32 cellular contexts compared by ENCODE assay signal in genomic region chr9:15317836-15318235, GRCh38. TPM values are rescaled to one million over a fixed set of nuclear protein-coding genes. Genes with fewer than 3 reads are reported as not detected.
DNase-seq lines count a peak whose midpoint lies in the region; ATAC-seq and TF ChIP-seq lines count a peak whose summit lies in the region.
"Had no signal": no experiment of that assay in that cellular context is flagged by ENCODE, and none has a peak within 500 bp of the region (broad histone marks: within the 10 kb centered on the region; RNA-seq: fewer than 3 reads in every experiment).

No MANE protein-coding gene starts in this region.

- H3K4me3 ChIP-seq in AG10803 (ENCODE audit: low read length) = no peak overlapping the region
- H3K4me3 ChIP-seq in GM23338 = no peak overlapping the region
- no peak overlapping the region for H3K4me3 ChIP-seq in fibroblast of mammary gland (ENCODE audit: control insufficient read depth, low read depth, low read length)
- H3K4me3 ChIP-seq: ascending aorta, esophagus muscularis mucosa, suprapubic skin, upper lobe of right lung had no signal

- H3K9me2 ChIP-seq in GM23338 (ENCODE audit: insufficient read depth) = 0 out of 2 replicates have a peak, but pooled peaks cover 7% of the 10 kb centered on the region

- H3K4me2 ChIP-seq in GM23338 = no peak overlapping the region

- H3K36me3 Mint-ChIP-seq in GM23338 (ENCODE audit: low read depth) = peaks cover 6% of the 10 kb centered on the region
- H3K36me3 Mint-ChIP-seq: activated naive CD4-positive, alpha-beta T cell treated with anti-CD3 and anti-CD28 coated beads, Interleukin-2, amount 10 ng/mL, durations not matched to agents 7 days and 5 days had no signal

- H3K4me3 Mint-ChIP-seq in GM23338 = no peak overlapping the region
- H3K4me3 Mint-ChIP-seq: activated CD4-positive, alpha-beta T cell treated with anti-CD3 and anti-CD28 coated beads, Interleukin-2, amount 10 ng/mL, durations not matched to agents 24 days and 14 days; activated naive CD4-positive, alpha-beta T cell treated with anti-CD3 and anti-CD28 coated beads, Interleukin-2, amount 10 ng/mL, durations not matched to agents 7 days and 5 days; activated T-helper 1 cell treated with anti-CD3 and anti-CD28 coated beads, Interleukin-12 subunit alpha, Interleukin-12 subunit beta, Interleukin-2, Interleukin-4 antibody, amounts not matched to agents 30 ng/mL and 10 ng/mL and 1 ng/mL, durations not matched to agents 14 hours and 24 hours and 36 hours; T-helper 17 cell had no signal

- no peaks in the 10 kb centered on the region for H3K4me1 ChIP-seq in GM23338 (ENCODE audit: insufficient read depth)
- H3K4me1 ChIP-seq: ascending aorta, esophagus muscularis mucosa, suprapubic skin, upper lobe of right lung had no signal

- H3K27ac Mint-ChIP-seq in GM23338 = no peak overlapping the region
- H3K27ac Mint-ChIP-seq: activated CD4-positive, alpha-beta T cell treated with anti-CD3 and anti-CD28 coated beads, Interleukin-2, amount 10 ng/mL, durations not matched to agents 24 days and 14 days; activated naive CD4-positive, alpha-beta T cell treated with anti-CD3 and anti-CD28 coated beads, Interleukin-2, amount 10 ng/mL, durations not matched to agents 7 days and 5 days; activated T-helper 1 cell treated with anti-CD3 and anti-CD28 coated beads, Interleukin-12 subunit alpha, Interleukin-12 subunit beta, Interleukin-2, Interleukin-4 antibody, amounts not matched to agents 30 ng/mL and 10 ng/mL and 1 ng/mL, durations not matched to agents 14 hours and 24 hours and 36 hours; progenitor cell of endocrine pancreas; T-helper 17 cell had no signal

- no peak overlapping the region for H3K27ac ChIP-seq in GM23338 (ENCODE audit: low read depth)
- H3K27ac ChIP-seq: ascending aorta, esophagus muscularis mucosa, neutrophil, suprapubic skin, upper lobe of right lung had no signal

- CTCF ChIA-PET in HEK293T (lab: Yijun Ruan, JAX) = no interaction called here

- no peaks in the 10 kb centered on the region for H3F3A ChIP-seq in GM23338 (replicated peaks; ENCODE audit: low read depth)

- no peak for ATAC-seq in GM23338
- ATAC-seq in GM18502 (IDR thresholded peaks at IDR 0.05; ENCODE audit: poor library complexity, unreplicated experiment) = no peak
- ATAC-seq: left lobe of liver, sciatic nerve, SK-N-SH treated with all-trans-retinoic acid at 6 μM for 48 hours, T-helper 17 cell, upper lobe of right lung had no signal

- peak overlapping the region; percentile 63; the same call in 1 of the 2 replicates for H2AFZ ChIP-seq in GM23338

- H3K27me3 ChIP-seq in GM23338 (ENCODE audit: insufficient read depth) = no peaks in the 10 kb centered on the region
- H3K27me3 ChIP-seq: ascending aorta, esophagus muscularis mucosa, neutrophil, suprapubic skin, upper lobe of right lung had no signal

- TF ChIP-seq CTCF in AG10803 (conservative IDR thresholded peaks at IDR 0.05; ENCODE audit: low read length) (no peak), GM23338 (conservative IDR thresholded peaks at IDR 0.05; ENCODE audit: low read depth in 2 of 2) (no peak), fibroblast of mammary gland (conservative IDR thresholded peaks at IDR 0.05; ENCODE audit: control insufficient read depth, insufficient read depth, low read depth, low read length) (no peak), GM20000 (IDR thresholded peaks at IDR 0.05; ENCODE audit: extremely low read depth, missing control alignments) (no peak)

- no peaks in the 10 kb centered on the region for H3K36me3 ChIP-seq in GM23338 (ENCODE audit: insufficient read depth)
- H3K36me3 ChIP-seq: ascending aorta, esophagus muscularis mucosa, neutrophil, suprapubic skin, upper lobe of right lung had no signal

- peaks cover 19% of the 10 kb centered on the region for H3K9me3 Mint-ChIP-seq in GM23338

- no peaks in the 10 kb centered on the region for H3K79me2 ChIP-seq in GM23338 (replicated peaks; ENCODE audit: insufficient read depth)

- H3K27me3 Mint-ChIP-seq in GM23338 (ENCODE audit: insufficient read depth, low read depth, poor library complexity) = no peaks in the 10 kb centered on the region
- H3K27me3 Mint-ChIP-seq: activated CD4-positive, alpha-beta T cell treated with anti-CD3 and anti-CD28 coated beads, Interleukin-2, amount 10 ng/mL, durations not matched to agents 24 days and 14 days; activated naive CD4-positive, alpha-beta T cell treated with anti-CD3 and anti-CD28 coated beads, Interleukin-2, amount 10 ng/mL, durations not matched to agents 7 days and 5 days; progenitor cell of endocrine pancreas; T-helper 17 cell had no signal

- POLR2A ChIA-PET in HEK293T (lab: Yijun Ruan, JAX) = no interaction called here

- DNase-seq in AG10803 (ENCODE audit: low read depth) = peak; percentile 13
- DNase-seq in GM23338 (ENCODE audit: low spot score) = no peak
- DNase-seq in RPMI7951 (ENCODE audit: low read depth) = peak; percentile 55
- DNase-seq in fibroblast of mammary gland (ENCODE audit: low read depth) = peak; percentile 80
- no peak for DNase-seq in GM20000 (ENCODE audit: low spot score)
- DNase-seq in HEK293T (ENCODE audit: extremely low spot score) = no peak
- no peak for DNase-seq in NCI-H2107 treated with DMSO at 0.1 percent for 48 hours (lab: John Stamatoyannopoulos, UW; ENCODE audit: unreplicated experiment)
- DNase-seq: activated CD4-positive, alpha-beta T cell treated with anti-CD3 and anti-CD28 coated beads, Interleukin-2, amount 10 ng/mL, durations not matched to agents 24 days and 14 days; activated naive CD4-positive, alpha-beta T cell treated with anti-CD3 and anti-CD28 coated beads, Interleukin-2, amount 10 ng/mL, durations not matched to agents 7 days and 5 days; C1 segment of cervical spinal cord; central memory CD4-positive, alpha-beta T cell; dermis blood vessel endothelial cell; DMS79; GOT3; KG1; NCI-H1417; NCI-H2029 treated with DMSO at 0.1 percent for 48 hours; NCI-H345; NCI-H748 treated with DMSO at 0.1 percent for 48 hours; stimulated activated naive CD4-positive, alpha-beta T cell; T-helper 17 cell; upper lobe of right lung had no signal

- H3K4me1 Mint-ChIP-seq in GM23338 = no peaks in the 10 kb centered on the region
- H3K4me1 Mint-ChIP-seq: T-helper 17 cell had no signal

- no peaks in the 10 kb centered on the region for H4K20me1 ChIP-seq in GM23338 (replicated peaks; ENCODE audit: insufficient read depth)

TF ChIP-seq in HEK293T, 16 proteins besides CTCF, POLR2A, EP300 and RAD21:
- TF ChIP-seq BHLHE40 (IDR thresholded peaks at IDR 0.05; ENCODE audit: borderline replicate concordance) = no peak
- TF ChIP-seq HDGF (IDR thresholded peaks at IDR 0.05; ENCODE audit: borderline replicate concordance) = no peak
- TF ChIP-seq SP1 (IDR thresholded peaks at IDR 0.05) = no peak

RNA-seq across cellular contexts. Expression of gene TTC39B, which starts 10.8 kb away (rescaled TPM):
- 11.0 and 11.1 TPM in 2 replicates for total RNA-seq in GM23338 (2014; rRNA removed; shearing (Covaris generic))
- polyA plus RNA-seq in GM23338 (2016; fragmentation: Nextera tagmentation; extraction: Ambion mirVana) = 2.8 and 4.7 TPM in 2 replicates
- total RNA-seq in RPMI7951 (2014; rRNA removed; shearing (Covaris generic)) = 2.1 and 2.4 TPM in 2 replicates

Comparison
In these comparisons a context has a peak if more than half of its experiments do, and no peak if none do; other contexts are left out.
1. DNase-seq: peak in AG10803 (single experiment), RPMI7951 (single experiment) and fibroblast of mammary gland (single experiment); none in GM23338 (single experiment), GM20000 (single experiment), HEK293T (single experiment) and NCI-H2107 treated with DMSO at 0.1 percent for 48 hours (single experiment).